Comparison of ENCODE assay signal across 18 cellular contexts in genomic region chr1:24739241-24739640, GRCh38.
"Had no signal": no experiment of that assay in that cellular context is flagged by ENCODE, and none has a peak within 500 bp of the region (broad histone marks: within the 10 kb centered on the region; RNA-seq: fewer than 3 reads in every experiment).

No MANE protein-coding gene starts in this region.

- DNase-seq: colonic mucosa; dermis blood vessel endothelial cell; esophagus squamous epithelium; foreskin fibroblast; glutamatergic neuron; left colon; left ventricle myocardium superior; mucosa of descending colon; natural killer cell; small intestine; stimulated activated CD4-positive, alpha-beta T cell treated with anti-CD3 and anti-CD28 coated beads, Interleukin-2, amount 100 ng/mL, for 48 hours; stimulated activated naive CD8-positive, alpha-beta T cell treated with anti-CD3 and anti-CD28 coated beads, Interleukin-15, Interleukin-2, amounts not matched to agents 100 U/mL and 50 U/mL, for 24 hours; tibial artery; upper lobe of left lung; uterus had no signal

- H3K9me3 Mint-ChIP-seq: natural killer cell, neural crest cell had no signal

- ATAC-seq: gastroesophageal sphincter; left colon; left ventricle myocardium superior; mucosa of descending colon; natural killer cell; stimulated activated naive CD8-positive, alpha-beta T cell treated with anti-CD3 and anti-CD28 coated beads, Interleukin-15, Interleukin-2, amounts not matched to agents 100 U/mL and 50 U/mL, for 24 hours had no signal

- H3K4me3 ChIP-seq: colonic mucosa, esophagus squamous epithelium, gastroesophageal sphincter, mucosa of descending colon, right atrium auricular region, tibial artery, upper lobe of left lung, uterus had no signal

- H3K27me3 ChIP-seq: colonic mucosa, esophagus squamous epithelium, gastroesophageal sphincter, right atrium auricular region, tibial artery, upper lobe of left lung, uterus had no signal

- H3K9me3 ChIP-seq: colonic mucosa, esophagus squamous epithelium, gastroesophageal sphincter, mucosa of descending colon, right atrium auricular region, tibial artery, upper lobe of left lung, uterus had no signal

- H3K36me3 Mint-ChIP-seq: natural killer cell had no signal

- H3K4me3 Mint-ChIP-seq: natural killer cell, neural crest cell had no signal

- H3K27ac Mint-ChIP-seq: natural killer cell had no signal

- H3K27ac ChIP-seq: colonic mucosa, esophagus squamous epithelium, gastroesophageal sphincter, right atrium auricular region, tibial artery, upper lobe of left lung, uterus had no signal

- H3K36me3 ChIP-seq: colonic mucosa, esophagus squamous epithelium, gastroesophageal sphincter, right atrium auricular region, tibial artery, upper lobe of left lung, uterus had no signal
